17 cellular contexts compared by ENCODE assay signal in the genomic region with DNA sequence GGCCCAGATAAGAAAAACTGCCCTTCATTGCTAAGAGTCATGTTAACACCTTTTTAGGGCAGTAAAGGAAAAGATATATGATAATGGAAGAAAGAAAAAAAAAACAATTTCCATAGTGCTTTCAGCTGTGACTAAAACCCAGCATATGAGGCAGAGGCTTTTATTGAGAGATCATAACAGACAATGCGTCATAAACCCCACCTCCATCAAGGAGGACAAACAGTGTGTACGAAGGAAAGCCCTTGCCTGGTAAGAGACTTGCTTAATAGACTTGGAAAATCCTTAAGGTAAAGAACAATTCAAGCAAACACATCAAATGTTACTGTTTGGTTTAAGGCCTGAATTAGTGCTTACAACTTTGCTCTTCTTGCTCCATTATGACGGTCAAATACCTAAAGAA.
DNase-seq lines count a peak whose midpoint lies in the region; ATAC-seq and TF ChIP-seq lines count a peak whose summit lies in the region.
"Had no signal": no experiment of that assay in that cellular context is flagged by ENCODE, and none has a peak within 500 bp of the region (broad histone marks: within the 10 kb centered on the region; RNA-seq: fewer than 3 reads in every experiment).

No MANE protein-coding gene starts in this region.

- H3K9me3 ChIP-seq in mammary epithelial cell (replicated peaks; ENCODE audit: insufficient read depth, low read length) (no peaks in the 10 kb centered on the region), adipocyte (ENCODE audit: control insufficient read depth, low read length) (no peaks in the 10 kb centered on the region), OCI-LY7 (ENCODE audit: low read length) (no peaks in the 10 kb centered on the region)

- WGBS in mammary epithelial cell (ENCODE audit: low coverage, missing lambda C conversion rate) = 77% methylated on average over 3 of the region's 3 CpGs

- no peak overlapping the region for H3K27ac Mint-ChIP-seq in MCF 10A (ENCODE audit: low read depth, unreplicated experiment)
- H3K27ac Mint-ChIP-seq: B cell; CD8-positive, alpha-beta T cell; GM23338; H9 had no signal

- CTCF ChIA-PET in mammary epithelial cell (lab: Charles Lee; ENCODE audit: low non-redundant PET) (no interaction called here), MCF 10A (lab: Yijun Ruan, JAX) (no interaction called here), OCI-LY7 (lab: Charles Lee; ENCODE audit: unreplicated experiment) (no interaction called here)

- H3K36me3 ChIP-seq in mammary epithelial cell (ENCODE audit: insufficient read depth, low read length) (no peaks in the 10 kb centered on the region), adipocyte (ENCODE audit: control insufficient read depth, insufficient read depth, low read length, severe bottlenecking) (no peaks in the 10 kb centered on the region), OCI-LY7 (ENCODE audit: insufficient read depth, low read length) (no peaks in the 10 kb centered on the region)
- H3K36me3 ChIP-seq: BLaER1 treated with 17β-estradiol and CSF1 and Interleukin-3, amounts not matched to agents 10 nM and 100 nM had no signal

- H3K9me3 Mint-ChIP-seq in MCF 10A (ENCODE audit: unreplicated experiment) = peaks cover 6% of the 10 kb centered on the region
- H3K9me3 Mint-ChIP-seq: CD8-positive, alpha-beta T cell had no signal

- POLR2A ChIA-PET in MCF 10A (lab: Yijun Ruan, JAX) (no interaction called here), OCI-LY7 (lab: Charles Lee) (no interaction called here)

- no peaks in the 10 kb centered on the region for H3K27me3 ChIP-seq in mammary epithelial cell (ENCODE audit: insufficient read depth, low read length)
- H3K27me3 ChIP-seq in adipocyte (replicated peaks; ENCODE audit: control insufficient read depth, insufficient read depth, low read length) = no peaks in the 10 kb centered on the region
- H3K27me3 ChIP-seq: BLaER1 treated with 17β-estradiol and CSF1 and Interleukin-3, amounts not matched to agents 10 nM and 100 nM had no signal

- H3K4me3 ChIP-seq in mammary epithelial cell (replicated peaks in 1 of 3; ENCODE audit: insufficient read depth in 1 of 3, low read depth in 2 of 3, low read length in 3 of 3) = no peak overlapping the region
- H3K4me3 ChIP-seq in adipocyte (ENCODE audit: low read length) = no peak overlapping the region
- no peak overlapping the region for H3K4me3 ChIP-seq in OCI-LY7 (ENCODE audit: low read depth, low read length, poor library complexity, severe bottlenecking)
- H3K4me3 ChIP-seq: BLaER1 treated with 17β-estradiol and CSF1 and Interleukin-3, amounts not matched to agents 10 nM and 100 nM; GM23338 had no signal

- H3K27me3 Mint-ChIP-seq in MCF 10A (ENCODE audit: insufficient read depth, unreplicated experiment) = no peaks in the 10 kb centered on the region
- H3K27me3 Mint-ChIP-seq: B cell had no signal

- TF ChIP-seq CTCF in mammary epithelial cell (conservative IDR thresholded peaks at IDR 0.05 in 1 of 2, IDR thresholded peaks at IDR 0.05 in 1 of 2; ENCODE audit: extremely low read depth in 1 of 2, insufficient read depth in 1 of 2, low read depth in 1 of 2, low read length in 2 of 2) (no peak), MCF 10A (IDR thresholded peaks at IDR 0.05; ENCODE audit: unreplicated experiment) (no peak), OCI-LY7 (conservative IDR thresholded peaks at IDR 0.05; ENCODE audit: low read length) (no peak)

- H4K20me1 ChIP-seq in mammary epithelial cell (ENCODE audit: insufficient read depth, low read length) = no peaks in the 10 kb centered on the region
- no peaks in the 10 kb centered on the region for H4K20me1 ChIP-seq in OCI-LY7 (ENCODE audit: insufficient read depth, low read length)
- H4K20me1 ChIP-seq: BLaER1 treated with 17β-estradiol and CSF1 and Interleukin-3, amounts not matched to agents 10 nM and 100 nM had no signal

- dilution Hi-C loops in mammary epithelial cell (cut with HindIII; ENCODE audit: low sequenced_read_pairs) = no loop called here

- intact Hi-C loops in mammary epithelial cell (cut with micrococcal nuclease) = no loop called here
- intact Hi-C loops in MCF 10A (cut with micrococcal nuclease) = no loop called here
- intact Hi-C loops in OCI-LY7 (cut with micrococcal nuclease; ENCODE audit: unreplicated experiment) = no loop called here

- in situ Hi-C loops in mammary epithelial cell (cut with MboI; ENCODE audit: low sequenced_read_pairs in 2 of 2) = no loop called here

- peak; percentile 2 for DNase-seq in mammary epithelial cell
- DNase-seq in MCF 10A (ENCODE audit: unreplicated experiment) = no peak
- DNase-seq in adipocyte (ENCODE audit: low read depth) = peak; percentile 20
- DNase-seq in epithelial cell of prostate (ENCODE audit: low read depth, low spot score) = peak; percentile 10
- no peak for DNase-seq in GDM1 (lab: John Stamatoyannopoulos, UW)
- DNase-seq in OCI-LY7 (ENCODE audit: low spot score) = no peak
- no peak for DNase-seq in NCI-H1694 treated with DMSO at 0.1 percent for 48 hours (lab: John Stamatoyannopoulos, UW)
- DNase-seq: Calu3; CD8-positive, alpha-beta T cell; DMS79 treated with DMSO at 0.1 percent for 48 hours; EL; H9 had no signal

- H3K4me1 ChIP-seq in mammary epithelial cell (ENCODE audit: insufficient read depth, low read length) = no peaks in the 10 kb centered on the region
- H3K4me1 ChIP-seq in adipocyte (ENCODE audit: control insufficient read depth, insufficient read depth, low read length) = peaks cover 4% of the 10 kb centered on the region
- no peaks in the 10 kb centered on the region for H3K4me1 ChIP-seq in OCI-LY7 (ENCODE audit: insufficient read depth, low read length, poor library complexity, severe bottlenecking)

- no peak overlapping the region for H3K4me3 Mint-ChIP-seq in MCF 10A (ENCODE audit: unreplicated experiment)
- H3K4me3 Mint-ChIP-seq: B cell; CD8-positive, alpha-beta T cell; GM23338; H9 had no signal

- H3K9ac ChIP-seq in mammary epithelial cell (ENCODE audit: insufficient read depth, low read length) (no peak overlapping the region), adipocyte (ENCODE audit: low read length) (no peak overlapping the region)
- H3K9ac ChIP-seq: BLaER1 treated with 17β-estradiol and CSF1 and Interleukin-3, amounts not matched to agents 10 nM and 100 nM had no signal

- H3K4me2 ChIP-seq in mammary epithelial cell (ENCODE audit: insufficient read depth, low read depth, low read length) (no peak overlapping the region), OCI-LY7 (ENCODE audit: low read length) (no peak overlapping the region)
- H3K4me2 ChIP-seq: BLaER1 treated with 17β-estradiol and CSF1 and Interleukin-3, amounts not matched to agents 10 nM and 100 nM; GM23338 had no signal

- H3K79me2 ChIP-seq in mammary epithelial cell (ENCODE audit: insufficient read depth, low read length) (no peaks in the 10 kb centered on the region), OCI-LY7 (ENCODE audit: insufficient read depth, low read depth, low read length) (no peaks in the 10 kb centered on the region)

- no peaks in the 10 kb centered on the region for H3K4me1 Mint-ChIP-seq in MCF 10A (ENCODE audit: insufficient read depth, unreplicated experiment)
- H3K4me1 Mint-ChIP-seq: B cell, GM23338, H9 had no signal

- BruUV-seq in mammary epithelial cell (replicated peaks; lab: Mats Ljungman, UMichigan) (no TSS peak), MCF 10A (replicated peaks; lab: Mats Ljungman, UMichigan) (no TSS peak), OCI-LY7 (replicated peaks; lab: Mats Ljungman, UMichigan) (no TSS peak)

- H3K27ac ChIP-seq in mammary epithelial cell (ENCODE audit: insufficient read depth, low read depth, low read length) (no peak overlapping the region), epithelial cell of prostate (no peak overlapping the region), OCI-LY7 (ENCODE audit: low read depth, low read length, poor library complexity, severe bottlenecking) (no peak overlapping the region)
- H3K27ac ChIP-seq: 22Rv1; BLaER1 treated with 17β-estradiol and CSF1 and Interleukin-3, amounts not matched to agents 10 nM and 100 nM had no signal

- no peaks in the 10 kb centered on the region for H3K9me2 ChIP-seq in OCI-LY7 (ENCODE audit: insufficient read depth, low read length)

- ATAC-seq in HG03135 (IDR thresholded peaks at IDR 0.05; ENCODE audit: unreplicated experiment) = no peak
- ATAC-seq: CD8-positive, alpha-beta T cell; GM23338 had no signal

- H2AFZ ChIP-seq in mammary epithelial cell (ENCODE audit: low read depth, low read length) = no peak overlapping the region
- no peak overlapping the region for H2AFZ ChIP-seq in OCI-LY7 (ENCODE audit: low read length)
- H2AFZ ChIP-seq: GM23338 had no signal

- H3K36me3 Mint-ChIP-seq in MCF 10A (ENCODE audit: insufficient read depth, unreplicated experiment) = no peaks in the 10 kb centered on the region
- H3K36me3 Mint-ChIP-seq: CD8-positive, alpha-beta T cell had no signal

Comparison
In these comparisons a context has a peak if more than half of its experiments do, and no peak if none do; other contexts are left out.
1. DNase-seq: peak in mammary epithelial cell (single experiment), adipocyte (single experiment) and epithelial cell of prostate (single experiment); none in MCF 10A (single experiment), GDM1 (single experiment), OCI-LY7 (single experiment) and NCI-H1694 treated with DMSO at 0.1 percent for 48 hours (single experiment).